31 cellular contexts compared by ENCODE assay signal in genomic region chr1:155643230-155643629, GRCh38.
"Had no signal": no experiment of that assay in that cellular context is flagged by ENCODE, and none has a peak within 500 bp of the region (broad histone marks: within the 10 kb centered on the region; RNA-seq: fewer than 3 reads in every experiment).

No MANE protein-coding gene starts in this region.

- H3K4me3 ChIP-seq: neural progenitor cell, ovary, psoas muscle, skin epidermis, smooth muscle cell, spleen, suprapubic skin, testis, tibial artery, transverse colon, upper lobe of right lung, uterus had no signal

- H2AFZ ChIP-seq: neural progenitor cell, parathyroid adenoma had no signal

- H3K27me3 ChIP-seq: neural progenitor cell, ovary, spleen, suprapubic skin, testis, tibial artery, transverse colon, upper lobe of right lung, uterus had no signal

- H3K9ac ChIP-seq: neural progenitor cell, parathyroid adenoma had no signal

- H3K27ac Mint-ChIP-seq: natural killer cell; nephron; neural progenitor cell; progenitor cell of endocrine pancreas; stimulated activated memory B cell treated with anti-CD40 and anti-IgM and Interleukin-4, amounts not matched to agents 10 μg/mL and 1 μg/mL and 100 μg/mL, for 72 hours; stimulated activated naive CD8-positive, alpha-beta T cell treated with anti-CD3 and anti-CD28 coated beads, Interleukin-15, amount 100 ng/mL, for 72 hours; type B pancreatic cell had no signal

- H3K4me2 ChIP-seq: neural progenitor cell, smooth muscle cell had no signal

- H3K27me3 Mint-ChIP-seq: progenitor cell of endocrine pancreas; stimulated activated memory B cell treated with anti-CD40 and anti-IgM and Interleukin-4, amounts not matched to agents 10 μg/mL and 1 μg/mL and 100 μg/mL, for 72 hours; stimulated activated naive CD8-positive, alpha-beta T cell treated with anti-CD3 and anti-CD28 coated beads, Interleukin-15, amount 100 ng/mL, for 72 hours; type B pancreatic cell had no signal

- DNase-seq: natural killer cell; occipital lobe; ovary; posterior cingulate gyrus; psoas muscle; right cardiac atrium; spleen; stimulated activated CD4-positive, alpha-beta T cell treated with anti-CD3 and anti-CD28 coated beads, Interleukin-12 subunit alpha, Interleukin-12 subunit beta, amount 100 ng/mL, for 4 hours; stimulated activated CD4-positive, alpha-beta T cell treated with anti-CD3 and anti-CD28 coated beads, Interleukin-1b, Interleukin-23, amount 100 ng/mL, for 48 hours; stimulated activated CD4-positive, alpha-beta T cell treated with anti-CD3 and anti-CD28 coated beads, Interleukin-4, amount 100 ng/mL, for 1 hour; stimulated activated CD4-positive, alpha-beta T cell treated with anti-CD3 and anti-CD28 coated beads, Interleukin-4, amount 100 ng/mL, for 4 hours; stimulated activated CD8-positive, alpha-beta memory T cell treated with anti-CD3 and anti-CD28 coated beads, Interleukin-4, amount 100 ng/mL, for 48 hours; stimulated activated naive CD4-positive, alpha-beta T cell; stimulated activated naive CD8-positive, alpha-beta T cell treated with anti-CD3 and anti-CD28 coated beads, Interleukin-15, amount 100 ng/mL, for 72 hours; stimulated activated naive CD8-positive, alpha-beta T cell treated with anti-CD3 and anti-CD28 coated beads, Interleukin-15, Interleukin-2, amounts not matched to agents 100 U/mL and 50 U/mL, for 24 hours; substantia nigra; testis; tibial artery; transverse colon; upper lobe of right lung; uterus had no signal

- ATAC-seq: natural killer cell; psoas muscle; right cardiac atrium; sciatic nerve; stimulated activated memory B cell treated with anti-CD40 and anti-IgM and Interleukin-4, amounts not matched to agents 10 μg/mL and 1 μg/mL and 100 μg/mL, for 72 hours; stimulated activated naive CD8-positive, alpha-beta T cell treated with anti-CD3 and anti-CD28 coated beads, Interleukin-15, amount 100 ng/mL, for 72 hours; stimulated activated naive CD8-positive, alpha-beta T cell treated with anti-CD3 and anti-CD28 coated beads, Interleukin-15, Interleukin-2, amounts not matched to agents 100 U/mL and 50 U/mL, for 24 hours; upper lobe of right lung had no signal

- H3K79me2 ChIP-seq: parathyroid adenoma had no signal

- H3K9me3 Mint-ChIP-seq: type B pancreatic cell had no signal

- H3K27ac ChIP-seq: neural progenitor cell, ovary, parathyroid adenoma, psoas muscle, skin epidermis, spleen, suprapubic skin, testis, tibial artery, transverse colon, upper lobe of right lung, uterus had no signal

- H3K36me3 Mint-ChIP-seq: neural progenitor cell; stimulated activated memory B cell treated with anti-CD40 and anti-IgM and Interleukin-4, amounts not matched to agents 10 μg/mL and 1 μg/mL and 100 μg/mL, for 72 hours; type B pancreatic cell had no signal

- H3K9me3 ChIP-seq: ovary, testis, upper lobe of right lung, uterus had no signal

- H3K4me1 ChIP-seq: parathyroid adenoma, psoas muscle, testis had no signal

- H3K4me3 Mint-ChIP-seq: natural killer cell; nephron; neural progenitor cell; stimulated activated memory B cell treated with anti-CD40 and anti-IgM and Interleukin-4, amounts not matched to agents 10 μg/mL and 1 μg/mL and 100 μg/mL, for 72 hours; stimulated activated naive CD8-positive, alpha-beta T cell treated with anti-CD3 and anti-CD28 coated beads, Interleukin-15, amount 100 ng/mL, for 72 hours; type B pancreatic cell had no signal

- H3K4me1 Mint-ChIP-seq: natural killer cell had no signal

- H3K36me3 ChIP-seq: neural progenitor cell, ovary, spleen, suprapubic skin, tibial artery, transverse colon, upper lobe of right lung, uterus had no signal
